Comparison of ENCODE assay signal across 17 cellular contexts in the genomic region with DNA sequence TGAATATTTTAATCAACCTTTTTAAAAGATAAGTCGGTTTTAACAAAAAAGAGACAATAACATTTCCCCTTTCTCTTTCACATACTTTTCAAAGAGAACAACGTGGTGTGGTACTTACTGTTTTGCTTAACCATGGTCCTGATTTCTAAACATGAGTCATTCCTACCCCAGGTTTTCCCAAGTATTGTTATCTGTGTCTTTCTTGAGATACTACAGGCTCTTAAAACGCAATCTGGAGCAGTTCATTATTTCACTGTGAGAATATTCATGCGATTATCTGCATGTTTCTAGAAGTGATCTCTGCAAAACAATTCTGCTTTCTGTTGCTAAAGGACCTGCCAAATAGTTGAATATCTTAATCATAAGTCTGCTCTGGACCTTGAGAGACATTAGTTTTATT.
"Had no signal": no experiment of that assay in that cellular context is flagged by ENCODE, and none has a peak within 500 bp of the region (broad histone marks: within the 10 kb centered on the region; RNA-seq: fewer than 3 reads in every experiment).

No MANE protein-coding gene starts in this region.

- H3K79me2 ChIP-seq: hepatocyte had no signal

- H2AFZ ChIP-seq: hepatocyte had no signal

- ATAC-seq: esophagus mucosa; foreskin keratinocyte; left colon; left ventricle myocardium superior; mucosa of descending colon; naive thymus-derived CD8-positive, alpha-beta T cell; sciatic nerve had no signal

- H3K4me3 ChIP-seq: dorsolateral prefrontal cortex, hepatocyte, mucosa of descending colon, skin epidermis had no signal

- H3K36me3 ChIP-seq: neutrophil had no signal

- H3K4me2 ChIP-seq: hepatocyte had no signal

- DNase-seq: cortex of kidney; dorsolateral prefrontal cortex; effector memory CD4-positive, alpha-beta T cell; foreskin keratinocyte; head of caudate nucleus; left colon; left ventricle myocardium superior; mucosa of descending colon; naive thymus-derived CD8-positive, alpha-beta T cell; posterior cingulate gyrus; stimulated activated CD4-positive, alpha-beta T cell treated with anti-CD3 and anti-CD28 coated beads, Interleukin-12 subunit alpha, Interleukin-12 subunit beta, amount 100 ng/mL, for 4 hours; stimulated activated naive CD4-positive, alpha-beta T cell had no signal

- H3K27me3 ChIP-seq: foreskin keratinocyte, hepatocyte, neutrophil had no signal

- H3K4me1 ChIP-seq: foreskin keratinocyte had no signal

- H3K27ac ChIP-seq: dorsolateral prefrontal cortex, foreskin keratinocyte, hepatocyte, neutrophil, skin epidermis had no signal

- H3K9me3 ChIP-seq: mucosa of descending colon, neutrophil had no signal
